In the genomic region with DNA sequence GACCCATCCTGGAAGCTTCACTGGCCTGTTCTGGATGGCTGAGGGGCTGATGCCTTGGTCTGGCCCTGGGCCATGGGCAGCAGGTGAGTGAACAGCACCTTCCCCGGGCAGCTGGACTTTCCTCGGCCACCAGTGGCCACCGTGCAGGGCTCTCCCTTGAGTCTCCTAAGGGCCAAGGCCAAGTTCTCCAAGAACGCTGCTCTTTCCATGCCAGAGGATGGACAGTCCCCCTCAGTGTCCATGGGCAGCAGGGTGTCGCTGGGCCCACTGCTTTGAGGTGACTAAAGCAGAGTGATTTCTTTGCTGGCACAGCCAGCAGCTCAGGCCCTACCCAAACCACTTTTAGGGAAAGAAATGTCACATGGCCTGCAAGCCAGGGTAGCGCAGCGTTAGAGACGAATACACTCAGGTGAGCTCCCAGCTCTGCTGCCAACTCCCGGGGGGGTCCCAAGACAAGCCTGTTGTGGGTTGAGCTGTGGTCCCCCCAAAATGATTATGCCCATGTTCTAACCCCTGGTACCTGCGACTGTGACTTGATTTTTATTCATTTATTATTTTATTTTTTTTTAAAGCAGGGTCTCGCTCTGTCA, we compare ENCODE assay signal across 2 cellular contexts.
TF ChIP-seq lines count a peak whose summit lies in the region.

No MANE protein-coding gene starts in this region.

TF ChIP-seq in IMR-90, 13 proteins besides CTCF, POLR2A, EP300 and RAD21:
- no peak for TF ChIP-seq RCOR1 (IDR thresholded peaks at IDR 0.05; ENCODE audit: insufficient replicate concordance, low read length)
- TF ChIP-seq, protein P1, sequence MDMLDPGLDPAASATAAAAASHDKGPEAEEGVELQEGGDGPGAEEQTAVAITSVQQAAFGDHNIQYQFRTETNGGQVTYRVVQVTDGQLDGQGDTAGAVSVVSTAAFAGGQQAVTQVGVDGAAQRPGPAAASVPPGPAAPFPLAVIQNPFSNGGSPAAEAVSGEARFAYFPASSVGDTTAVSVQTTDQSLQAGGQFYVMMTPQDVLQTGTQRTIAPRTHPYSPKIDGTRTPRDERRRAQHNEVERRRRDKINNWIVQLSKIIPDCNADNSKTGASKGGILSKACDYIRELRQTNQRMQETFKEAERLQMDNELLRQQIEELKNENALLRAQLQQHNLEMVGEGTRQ (IDR thresholded peaks at IDR 0.05; ENCODE audit: low read depth, low read length), result no peak
- TF ChIP-seq MAFK (IDR thresholded peaks at IDR 0.05; ENCODE audit: low read depth, low read length), result no peak
- no peak for TF ChIP-seq BHLHE40 (IDR thresholded peaks at IDR 0.05; ENCODE audit: low read depth, low read length)
- TF ChIP-seq CEBPB (IDR thresholded peaks at IDR 0.05; ENCODE audit: low read depth, low read length), result no peak
- TF ChIP-seq, protein P2, sequence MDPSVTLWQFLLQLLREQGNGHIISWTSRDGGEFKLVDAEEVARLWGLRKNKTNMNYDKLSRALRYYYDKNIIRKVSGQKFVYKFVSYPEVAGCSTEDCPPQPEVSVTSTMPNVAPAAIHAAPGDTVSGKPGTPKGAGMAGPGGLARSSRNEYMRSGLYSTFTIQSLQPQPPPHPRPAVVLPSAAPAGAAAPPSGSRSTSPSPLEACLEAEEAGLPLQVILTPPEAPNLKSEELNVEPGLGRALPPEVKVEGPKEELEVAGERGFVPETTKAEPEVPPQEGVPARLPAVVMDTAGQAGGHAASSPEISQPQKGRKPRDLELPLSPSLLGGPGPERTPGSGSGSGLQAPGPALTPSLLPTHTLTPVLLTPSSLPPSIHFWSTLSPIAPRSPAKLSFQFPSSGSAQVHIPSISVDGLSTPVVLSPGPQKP (IDR thresholded peaks at IDR 0.05; ENCODE audit: borderline replicate concordance, low read depth, low read length), result no peak
- no peak for TF ChIP-seq MXI1 (IDR thresholded peaks at IDR 0.05; ENCODE audit: borderline replicate concordance, low read depth, low read length)
- no peak for TF ChIP-seq SMC3 (IDR thresholded peaks at IDR 0.05; ENCODE audit: low read depth, low read length)
- TF ChIP-seq CHD1 (IDR thresholded peaks at IDR 0.05; ENCODE audit: low read depth, low read length), result no peak
- no peak for TF ChIP-seq RFX5 (IDR thresholded peaks at IDR 0.05; ENCODE audit: low read depth, low read length)
- TF ChIP-seq MAZ (IDR thresholded peaks at IDR 0.05; ENCODE audit: borderline replicate concordance, low read depth, low read length), result no peak
- no peak for TF ChIP-seq FOS (IDR thresholded peaks at IDR 0.05; ENCODE audit: low read depth, low read length)
- TF ChIP-seq NFE2L2 (IDR thresholded peaks at IDR 0.05; ENCODE audit: low read depth, low read length), result no peak

TF ChIP-seq in H1, 55 proteins besides CTCF, POLR2A, EP300 and RAD21:
- TF ChIP-seq SRF (IDR thresholded peaks at IDR 0.05; ENCODE audit: low read depth, low read length) (no peak), TBP (IDR thresholded peaks at IDR 0.05; ENCODE audit: low read depth, low read length) (no peak), CEBPB (IDR thresholded peaks at IDR 0.05; ENCODE audit: low read depth, low read length) (no peak)
- TF ChIP-seq, protein P3, sequence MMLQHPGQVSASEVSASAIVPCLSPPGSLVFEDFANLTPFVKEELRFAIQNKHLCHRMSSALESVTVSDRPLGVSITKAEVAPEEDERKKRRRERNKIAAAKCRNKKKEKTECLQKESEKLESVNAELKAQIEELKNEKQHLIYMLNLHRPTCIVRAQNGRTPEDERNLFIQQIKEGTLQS (IDR thresholded peaks at IDR 0.05; ENCODE audit: insufficient read depth, low read depth, low read length), result no peak
